Comparison of ENCODE assay signal across 11 cellular contexts in genomic region chr14:104223810-104224515, GRCh38.
DNase-seq lines count a peak whose midpoint lies in the region; ATAC-seq and TF ChIP-seq lines count a peak whose summit lies in the region.
"Had no signal": no experiment of that assay in that cellular context is flagged by ENCODE, and none has a peak within 500 bp of the region (broad histone marks: within the 10 kb centered on the region; RNA-seq: fewer than 3 reads in every experiment).

No MANE protein-coding gene starts in this region.

- intact Hi-C loops in colonic mucosa (cut with DNase I), result no loop called here

- TF ChIP-seq CTCF in colonic mucosa (IDR thresholded peaks at IDR 0.05), result no peak
- no peak for TF ChIP-seq CTCF in gastroesophageal sphincter (IDR thresholded peaks at IDR 0.05)

- ATAC-seq in GM18909 (IDR thresholded peaks at IDR 0.05; ENCODE audit: poor library complexity, unreplicated experiment) (no peak), gastroesophageal sphincter (no peak)

- H3K27ac ChIP-seq in BLaER1 (peak overlapping the region; percentile 76), colonic mucosa (peak overlapping the region; percentile 80), muscle layer of duodenum (ENCODE audit: low read length) (no peak overlapping the region), gastroesophageal sphincter (peak overlapping the region in 1 of 4 donors; percentile 19)

- H3K9me3 ChIP-seq in BLaER1 (no peaks in the 10 kb centered on the region), colonic mucosa (no peaks in the 10 kb centered on the region), muscle layer of duodenum (ENCODE audit: control insufficient read depth in 1 of 2, low read length in 2 of 2) (peaks cover 3 to 7% of the 10 kb centered on the region in 2 donors), gastroesophageal sphincter (peaks cover 0 to 19% (median 0%) of the 10 kb centered on the region in 3 donors)
- H3K9me3 ChIP-seq: mucosa of descending colon had no signal

- H3K9ac ChIP-seq in BLaER1 (peak overlapping the region; percentile 51; the same call in 1 of the 2 replicates), colonic mucosa (ENCODE audit: low read depth in 2 of 2, low read length in 2 of 2) (peak overlapping the region; percentile 60 to 85)

- DNase-seq in KBM-7 (peak; percentile 3), colonic mucosa (no peak), OCI-M2 (lab: John Stamatoyannopoulos, UW; ENCODE audit: unreplicated experiment) (no peak)
- no peak for DNase-seq in effector CD8-positive, alpha-beta T cell (lab: John Stamatoyannopoulos, UW)
- DNase-seq: C1 segment of cervical spinal cord; stimulated activated naive CD4-positive, alpha-beta T cell had no signal

- in situ Hi-C loops in KBM-7 (cut with MboI; ENCODE audit: low pct_unique_long_range_greater_than_20kb, low sequenced_read_pairs), result no loop called here

- H3K4me3 ChIP-seq in BLaER1, result peak overlapping the region; percentile 56
- H3K4me3 ChIP-seq in colonic mucosa, result peak overlapping the region; percentile 21
- peak overlapping the region; percentile 12 to 33 for H3K4me3 ChIP-seq in muscle layer of duodenum (ENCODE audit: low read depth in 1 of 2, low read length in 2 of 2)
- peak overlapping the region in 1 of 2 donors; percentile 42 for H3K4me3 ChIP-seq in gastroesophageal sphincter
- H3K4me3 ChIP-seq: mucosa of descending colon had no signal

- no peak for TF ChIP-seq POLR2A in gastroesophageal sphincter (IDR thresholded peaks at IDR 0.05)

- peaks cover 22% of the 10 kb centered on the region; the same call in 1 of the 2 replicates for H4K20me1 ChIP-seq in BLaER1

- peak overlapping the region; percentile 97 for H3K4me2 ChIP-seq in BLaER1

- TF ChIP-seq EP300 in gastroesophageal sphincter (IDR thresholded peaks at IDR 0.05), result no peak

- H3K36me3 ChIP-seq in BLaER1 (no peaks in the 10 kb centered on the region), colonic mucosa (no peaks in the 10 kb centered on the region), muscle layer of duodenum (ENCODE audit: control insufficient read depth in 1 of 2, insufficient read depth in 2 of 2, low read length in 2 of 2) (no peaks in the 10 kb centered on the region), gastroesophageal sphincter (no peaks in the 10 kb centered on the region)

- H3K4me1 ChIP-seq in BLaER1, result peaks cover 83% of the 10 kb centered on the region
- peaks cover 9% of the 10 kb centered on the region for H3K4me1 ChIP-seq in colonic mucosa
- no peaks in the 10 kb centered on the region for H3K4me1 ChIP-seq in muscle layer of duodenum (ENCODE audit: control insufficient read depth in 1 of 2, insufficient read depth in 2 of 2, low read length in 2 of 2)
- H3K4me1 ChIP-seq in gastroesophageal sphincter, result peaks cover 0 to 21% (median 0%) of the 10 kb centered on the region in 3 donors

- peaks cover 21% of the 10 kb centered on the region for H3K27me3 ChIP-seq in BLaER1
- no peaks in the 10 kb centered on the region for H3K27me3 ChIP-seq in colonic mucosa
- H3K27me3 ChIP-seq in muscle layer of duodenum (ENCODE audit: low read depth, low read length), result no peaks in the 10 kb centered on the region
- H3K27me3 ChIP-seq in gastroesophageal sphincter, result peaks cover 59% of the 10 kb centered on the region

- WGBS in gastroesophageal sphincter (ENCODE audit: low coverage in 1 of 2), 2 donors, result 27 to 59% methylated on average over 4 to 7 of the region's 21 CpGs
